Comparison of ENCODE assay signal across 13 cellular contexts in genomic region chr5:142248853-142249462, GRCh38.
DNase-seq lines count a peak whose midpoint lies in the region; ATAC-seq and TF ChIP-seq lines count a peak whose summit lies in the region.
"Had no signal": no experiment of that assay in that cellular context is flagged by ENCODE, and none has a peak within 500 bp of the region (broad histone marks: within the 10 kb centered on the region; RNA-seq: fewer than 3 reads in every experiment).

No MANE protein-coding gene starts in this region.

- H3K36me3 ChIP-seq in HEK293 (ENCODE audit: control insufficient read depth in 2 of 2, insufficient read depth in 1 of 2, low read length in 2 of 2): no peaks in the 10 kb centered on the region
- H3K36me3 ChIP-seq in ascending aorta: no peaks in the 10 kb centered on the region
- no peaks in the 10 kb centered on the region for H3K36me3 ChIP-seq in tibial artery

- TF ChIP-seq CTCF in HEK293 (tag by site-specific recombination; IDR thresholded peaks at IDR 0.05): no peak
- TF ChIP-seq CTCF in ascending aorta (IDR thresholded peaks at IDR 0.05): no peak
- no peak for TF ChIP-seq CTCF in tibial artery (IDR thresholded peaks at IDR 0.05)

- CTCF ChIA-PET in HEK293 (lab: Yijun Ruan, JAX): no interaction called here

- H3K9me3 ChIP-seq in HEK293 (ENCODE audit: control insufficient read depth, insufficient read depth, low read depth, low read length) (no peaks in the 10 kb centered on the region), ascending aorta (no peaks in the 10 kb centered on the region), tibial artery (no peaks in the 10 kb centered on the region)

- intact Hi-C loops in ascending aorta (cut with DNase I) (loop anchor here (5.0 kb wide), 1 partner anchor 108 kb away; no protein-coding TSS in a partner anchor), left colon (cut with DNase I, micrococcal nuclease) (no loop called here), tibial artery (cut with DNase I; ENCODE audit: low total_unique reads) (no loop called here)

- DNase-seq in ascending aorta (ENCODE audit: low spot score in 2 of 2): peak; percentile 28 to 78
- peak; percentile 48 to 69 for DNase-seq in left colon
- DNase-seq in tibial artery: peak; percentile 68 to 93
- DNase-seq in DMS 273 (lab: John Stamatoyannopoulos, UW; ENCODE audit: unreplicated experiment): no peak
- no peak for DNase-seq in stimulated activated CD4-positive, alpha-beta T cell treated with anti-CD3 and anti-CD28 coated beads, Interleukin-15, amount 100 ng/mL, for 24 hours
- DNase-seq: activated CD4-positive, alpha-beta T cell treated with anti-CD3 and anti-CD28 coated beads, Interleukin-2, amount 50 U/mL, for 48 hours; activated naive CD8-positive, alpha-beta T cell treated with anti-CD3 and anti-CD28 coated beads for 36 hours; effector memory CD8-positive, alpha-beta T cell; NCI-H2107 had no signal

- POLR2A ChIA-PET in HEK293 (lab: Yijun Ruan, JAX): no interaction called here

- ATAC-seq in left colon (peak; percentile 92), HG02678 (IDR thresholded peaks at IDR 0.05; ENCODE audit: unreplicated experiment) (no peak)
- ATAC-seq: effector memory CD8-positive, alpha-beta T cell; HCT116 had no signal

- H3K4me1 ChIP-seq in HEK293 (ENCODE audit: control insufficient read depth, insufficient read depth, low read length) (peaks cover 5% of the 10 kb centered on the region), ascending aorta (peaks cover 3 to 42% of the 10 kb centered on the region in 2 donors), tibial artery (peaks cover 0 to 54% (median 34%) of the 10 kb centered on the region in 4 donors)
- H3K4me1 ChIP-seq: parathyroid adenoma had no signal

- peak overlapping the region; percentile 37; the same call in 1 of the 2 replicates for H3K27ac ChIP-seq in HEK293 (ENCODE audit: extremely low read depth, low read depth, low read length)
- peak overlapping the region; percentile 81 to 88 for H3K27ac ChIP-seq in ascending aorta
- peak overlapping the region; percentile 80 to 83 for H3K27ac ChIP-seq in tibial artery
- H3K27ac ChIP-seq: parathyroid adenoma had no signal

- H3K4me3 ChIP-seq in HEK293 (ENCODE audit: low read depth, low read length) (no peak overlapping the region), ascending aorta (peak overlapping the region in 1 of 2 donors; percentile 9), tibial artery (no peak overlapping the region)

- H3K27me3 ChIP-seq in ascending aorta: no peaks in the 10 kb centered on the region
- no peaks in the 10 kb centered on the region for H3K27me3 ChIP-seq in tibial artery

TF ChIP-seq in HEK293, 187 proteins besides CTCF, POLR2A, EP300 and RAD21 (continues in another document):
- peak; percentile 36; the same call in 1 of the 2 replicates for TF ChIP-seq ZNF335 (tag by site-specific recombination; conservative IDR thresholded peaks at IDR 0.05)
- TF ChIP-seq ZNF146 (tag by site-specific recombination; IDR thresholded peaks at IDR 0.05): no peak
- no peak for TF ChIP-seq ZNF48 (tag by site-specific recombination; IDR thresholded peaks at IDR 0.05)
- TF ChIP-seq ZNF133 (tag by site-specific recombination; IDR thresholded peaks at IDR 0.05): no peak
- TF ChIP-seq PRDM10 (tag by site-specific recombination; IDR thresholded peaks at IDR 0.05): no peak
- TF ChIP-seq GFI1B (tag by site-specific recombination; IDR thresholded peaks at IDR 0.05): no peak
- TF ChIP-seq MEIS1 (CRISPR knock-in tag; IDR thresholded peaks at IDR 0.05; ENCODE audit: borderline replicate concordance): no peak
- TF ChIP-seq PRDM6 (tag by site-specific recombination; IDR thresholded peaks at IDR 0.05): peak; percentile 79
- no peak for TF ChIP-seq INSM2 (tag by site-specific recombination; IDR thresholded peaks at IDR 0.05)
- TF ChIP-seq YY2 (tag by site-specific recombination; IDR thresholded peaks at IDR 0.05): no peak
- peak; percentile 91; the same call in 1 of the 2 replicates for TF ChIP-seq ZNF561 (tag by site-specific recombination; IDR thresholded peaks at IDR 0.05; ENCODE audit: borderline replicate concordance)
- TF ChIP-seq ZNF513 (tag by site-specific recombination; IDR thresholded peaks at IDR 0.05): no peak
- 0 out of 2 replicates have a peak, but pooled peaks have one; percentile 9 for TF ChIP-seq SCRT2 (tag by site-specific recombination; IDR thresholded peaks at IDR 0.05)
- TF ChIP-seq ZBTB17 (tag by site-specific recombination; IDR thresholded peaks at IDR 0.05): no peak
- TF ChIP-seq SP7 (tag by site-specific recombination; IDR thresholded peaks at IDR 0.05): peak; percentile 95

Comparison
In these comparisons a context has a peak if more than half of its experiments do, and no peak if none do; other contexts are left out.
1. DNase-seq: peak in ascending aorta (2 of 2), left colon (2 of 2) and tibial artery (2 of 2); none in DMS 273 (single experiment) and stimulated activated CD4-positive, alpha-beta T cell treated with anti-CD3 and anti-CD28 coated beads, Interleukin-15, amount 100 ng/mL, for 24 hours (single experiment).
2. Peak in every context shown above with its lines, with median percentiles within 50 percentile points of each other: H3K27ac ChIP-seq.